In the genomic region with DNA sequence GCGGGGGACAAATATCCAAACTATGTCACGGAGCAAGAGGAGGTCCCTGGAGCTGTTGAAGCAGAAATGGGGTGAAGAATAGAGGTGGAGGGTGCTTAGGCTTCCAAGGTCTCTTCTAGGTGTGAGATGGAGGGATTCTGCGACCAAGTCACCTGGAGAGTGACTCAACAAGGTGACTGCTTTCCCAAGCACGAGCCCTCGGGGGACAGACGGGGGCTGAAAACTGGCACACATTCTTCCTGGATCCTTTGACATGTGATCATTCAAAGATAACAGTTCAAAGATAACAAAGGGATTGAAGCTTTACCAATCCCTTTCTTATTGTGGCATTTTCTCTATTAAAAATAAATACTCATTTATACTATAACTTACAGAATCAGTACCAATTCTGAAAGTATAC, we compare ENCODE assay signal across 26 cellular contexts. TPM values are rescaled to one million over a fixed set of nuclear protein-coding genes. Genes with fewer than 3 reads are reported as not detected.
A peak's percentile ranks its signal among the peaks of the same experiment; 100 is the strongest.
DNase-seq lines count a peak whose midpoint lies in the region; ATAC-seq and TF ChIP-seq lines count a peak whose summit lies in the region.
"Had no signal": no experiment of that assay in that cellular context is flagged by ENCODE, and none has a peak within 500 bp of the region (broad histone marks: within the 10 kb centered on the region; RNA-seq: fewer than 3 reads in every experiment).

No MANE protein-coding gene starts in this region.

- ATAC-seq in activated CD8-positive, alpha-beta memory T cell treated with anti-CD3 and anti-CD28 coated beads, Interleukin-2, amount 10 ng/mL, durations not matched to agents 7 days and 5 days, result no peak

- no peak overlapping the region for H3K27ac ChIP-seq in PC-9
- no peak overlapping the region for H3K27ac ChIP-seq in trophoblast cell (ENCODE audit: low read depth, low read length)
- H3K27ac ChIP-seq: BLaER1 had no signal

- WGBS in trophoblast cell (ENCODE audit: extremely low coverage, insufficient coverage, insufficient read length), result no CpG with 5 or more reads among the region's 6 CpGs

- H4K12ac ChIP-seq in trophoblast cell (ENCODE audit: low read depth, low read length), result no peak overlapping the region

- H4K20me1 ChIP-seq in PC-9 (ENCODE audit: insufficient read depth), result no peaks in the 10 kb centered on the region
- H4K20me1 ChIP-seq: BLaER1 had no signal

- H3K79me1 ChIP-seq in trophoblast cell (ENCODE audit: low read length), result no peaks in the 10 kb centered on the region

- H3K27me3 Mint-ChIP-seq in activated CD8-positive, alpha-beta memory T cell treated with anti-CD3 and anti-CD28 coated beads, Interleukin-2, amount 10 ng/mL, durations not matched to agents 7 days and 5 days, result no peaks in the 10 kb centered on the region
- H3K27me3 Mint-ChIP-seq: CD4-positive, CD25-positive, alpha-beta regulatory T cell had no signal

- no peaks in the 10 kb centered on the region for H3K9me2 ChIP-seq in PC-9 (ENCODE audit: insufficient read depth)

- peak; percentile 0 for DNase-seq in activated CD8-positive, alpha-beta memory T cell treated with anti-CD3 and anti-CD28 coated beads, Interleukin-2, amount 50 U/mL, for 48 hours
- DNase-seq in activated CD8-positive, alpha-beta memory T cell treated with anti-CD3 and anti-CD28 coated beads, Interleukin-2, amount 10 ng/mL, durations not matched to agents 7 days and 5 days, result no peak
- peak; percentile 41 to 72 for DNase-seq in PC-9
- peak; percentile 85 to 96 for DNase-seq in trophoblast cell
- DNase-seq in OCI-M1 (lab: John Stamatoyannopoulos, UW), result no peak
- no peak for DNase-seq in NCI-H1105 treated with DMSO at 0.1 percent for 48 hours (lab: John Stamatoyannopoulos, UW)
- DNase-seq: 8988T; ACHN; BE2C; C1 segment of cervical spinal cord; CD4-positive, alpha-beta memory T cell; CD4-positive, CD25-positive, alpha-beta regulatory T cell; CD8-positive, alpha-beta memory T cell; COR-L47; DMS 273 treated with DMSO at 0.1 percent for 48 hours; DMS153; DMS53; DMS79; DND-41; EL; GF-D8 had no signal

- H2AK5ac ChIP-seq in trophoblast cell (ENCODE audit: low read length), result no peak overlapping the region

- H2AFZ ChIP-seq in PC-9 (no peak overlapping the region), trophoblast cell (ENCODE audit: insufficient read depth, low read length, poor library complexity) (no peak overlapping the region)

- CTCF ChIA-PET in activated CD8-positive, alpha-beta memory T cell treated with anti-CD3 and anti-CD28 coated beads, Interleukin-2, amount 10 ng/mL, durations not matched to agents 7 days and 5 days (lab: Charles Lee), result interaction anchor here (1.5 kb wide), 1 partner anchor 20 kb away, joined by 4 read pairs; no protein-coding TSS in a partner anchor
- CTCF ChIA-PET in PC-9 (lab: Charles Lee), result no interaction called here

- H3K4me3 Mint-ChIP-seq in activated CD8-positive, alpha-beta memory T cell treated with anti-CD3 and anti-CD28 coated beads, Interleukin-2, amount 10 ng/mL, durations not matched to agents 7 days and 5 days, result no peak overlapping the region
- H3K4me3 Mint-ChIP-seq: CD14-positive monocyte; CD4-positive, alpha-beta memory T cell; CD4-positive, CD25-positive, alpha-beta regulatory T cell; CD8-positive, alpha-beta memory T cell had no signal

- H2BK120ac ChIP-seq in trophoblast cell (ENCODE audit: insufficient read depth, low read length, poor library complexity), result no peak overlapping the region

- no peaks in the 10 kb centered on the region for H3K36me3 Mint-ChIP-seq in activated CD8-positive, alpha-beta memory T cell treated with anti-CD3 and anti-CD28 coated beads, Interleukin-2, amount 10 ng/mL, durations not matched to agents 7 days and 5 days
- H3K36me3 Mint-ChIP-seq: CD14-positive monocyte; CD4-positive, alpha-beta memory T cell had no signal

- H3K9me3 Mint-ChIP-seq in activated CD8-positive, alpha-beta memory T cell treated with anti-CD3 and anti-CD28 coated beads, Interleukin-2, amount 10 ng/mL, durations not matched to agents 7 days and 5 days (ENCODE audit: low read depth), result no peaks in the 10 kb centered on the region

- no peak overlapping the region for H3K4me3 ChIP-seq in PC-9
- no peak overlapping the region for H3K4me3 ChIP-seq in trophoblast cell (ENCODE audit: low read depth, low read length)
- H3K4me3 ChIP-seq: BLaER1 had no signal

- no TSS peak for BruUV-seq in PC-9 (replicated peaks; lab: Mats Ljungman, UMichigan)

- H2BK12ac ChIP-seq in trophoblast cell (ENCODE audit: low read length), result no peak overlapping the region

- H3K36me3 ChIP-seq in PC-9 (ENCODE audit: low read depth) (no peaks in the 10 kb centered on the region), trophoblast cell (ENCODE audit: control insufficient read depth in 1 of 2, insufficient read depth in 2 of 2, low read length in 2 of 2) (no peaks in the 10 kb centered on the region)
- H3K36me3 ChIP-seq: BE2C, BLaER1 had no signal

- H3K23ac ChIP-seq in trophoblast cell (ENCODE audit: low read length), result no peak overlapping the region

- H3K9ac ChIP-seq in trophoblast cell (ENCODE audit: low read length), result no peak overlapping the region
- H3K9ac ChIP-seq: BLaER1 had no signal

- H3K4me1 Mint-ChIP-seq in activated CD8-positive, alpha-beta memory T cell treated with anti-CD3 and anti-CD28 coated beads, Interleukin-2, amount 10 ng/mL, durations not matched to agents 7 days and 5 days, result no peaks in the 10 kb centered on the region
- H3K4me1 Mint-ChIP-seq: CD4-positive, alpha-beta memory T cell; CD4-positive, CD25-positive, alpha-beta regulatory T cell; CD8-positive, alpha-beta memory T cell had no signal

- no peak overlapping the region for H3K14ac ChIP-seq in trophoblast cell (ENCODE audit: low read length)

- H3K4me1 ChIP-seq in PC-9 (replicated peaks; ENCODE audit: insufficient read depth) (peaks cover 18% of the 10 kb centered on the region), trophoblast cell (ENCODE audit: control insufficient read depth in 1 of 2, insufficient read depth in 2 of 2, low read length in 2 of 2) (no peaks in the 10 kb centered on the region)
- H3K4me1 ChIP-seq: BE2C had no signal

- H3K27me3 ChIP-seq in PC-9 (ENCODE audit: insufficient read depth, low read depth) (no peaks in the 10 kb centered on the region), trophoblast cell (ENCODE audit: insufficient read depth, low read length) (no peaks in the 10 kb centered on the region)
- H3K27me3 ChIP-seq: BE2C, BLaER1 had no signal

- no peak overlapping the region for H3K4ac ChIP-seq in trophoblast cell (ENCODE audit: low read depth, low read length)

- TF ChIP-seq CTCF in PC-9 (conservative IDR thresholded peaks at IDR 0.05), result no peak

- H3K9me3 ChIP-seq in PC-9 (ENCODE audit: insufficient read depth, low read depth) (no peaks in the 10 kb centered on the region; the same call in none of the 2 replicates), trophoblast cell (ENCODE audit: insufficient read depth, low read depth, low read length) (peaks cover 14% of the 10 kb centered on the region)
- H3K9me3 ChIP-seq: BE2C had no signal

- no peak overlapping the region for H3K18ac ChIP-seq in trophoblast cell (ENCODE audit: low read length)

- POLR2A ChIA-PET in PC-9 (lab: Charles Lee; ENCODE audit: unreplicated experiment), result no interaction called here

- peaks cover 12% of the 10 kb centered on the region; the same call in 1 of the 2 replicates for H3F3A ChIP-seq in PC-9 (ENCODE audit: insufficient read depth, low read depth)

- no peak overlapping the region for H3K27ac Mint-ChIP-seq in activated CD8-positive, alpha-beta memory T cell treated with anti-CD3 and anti-CD28 coated beads, Interleukin-2, amount 10 ng/mL, durations not matched to agents 7 days and 5 days
- H3K27ac Mint-ChIP-seq: CD14-positive monocyte; CD4-positive, alpha-beta memory T cell; CD4-positive, CD25-positive, alpha-beta regulatory T cell had no signal

- H2BK5ac ChIP-seq in trophoblast cell (ENCODE audit: low read depth, low read length, poor library complexity), result no peak overlapping the region

- H3K4me2 ChIP-seq in PC-9, result peak overlapping the region; percentile 4; the same call in 1 of the 2 replicates
- H3K4me2 ChIP-seq in trophoblast cell (ENCODE audit: low read length), result no peak overlapping the region
- H3K4me2 ChIP-seq: BLaER1 had no signal

- H4K8ac ChIP-seq in trophoblast cell (ENCODE audit: low read depth, low read length), result no peak overlapping the region

- H3K79me2 ChIP-seq in PC-9 (ENCODE audit: low read depth) (no peaks in the 10 kb centered on the region), trophoblast cell (ENCODE audit: control insufficient read depth, insufficient read depth, low read length, poor library complexity) (no peaks in the 10 kb centered on the region)

- no peak overlapping the region for H4K91ac ChIP-seq in trophoblast cell (ENCODE audit: low read depth, low read length)

- intact Hi-C loops in PC-9 (cut with micrococcal nuclease; ENCODE audit: unreplicated experiment), result no loop called here

RNA-seq across cellular contexts. Expression of a gene that starts 2.2 kb away (rescaled TPM):
- total RNA-seq in activated CD8-positive, alpha-beta memory T cell treated with anti-CD3 and anti-CD28 coated beads, Interleukin-2, amount 10 ng/mL, durations not matched to agents 7 days and 5 days, result not detected
- total RNA-seq in PC-9 (2021), result not detected in 2 replicates
- polyA plus RNA-seq in trophoblast cell (2013), result 0.11 and 0.18 TPM in 2 replicates
- total RNA-seq: A673; CD4-positive, alpha-beta memory T cell; CD4-positive, CD25-positive, alpha-beta regulatory T cell; CD8-positive, alpha-beta memory T cell; Daoy had no signal
- polyA plus RNA-seq: AG04450; CD4-positive, alpha-beta memory T cell; CD4-positive, CD25-positive, alpha-beta regulatory T cell; CD8-positive, alpha-beta memory T cell had no signal

RNA-seq across cellular contexts. Expression of a gene that starts 53.0 kb away (rescaled TPM):
- total RNA-seq in activated CD8-positive, alpha-beta memory T cell treated with anti-CD3 and anti-CD28 coated beads, Interleukin-2, amount 10 ng/mL, durations not matched to agents 7 days and 5 days, result under 1 TPM; 0.23 to 0.33 TPM
- total RNA-seq in PC-9 (2021), result 70.8 and 78.3 TPM in 2 replicates
- 44.9 and 48.1 TPM in 2 replicates for polyA plus RNA-seq in trophoblast cell (2013)

RNA-seq across cellular contexts. Expression of a gene that starts 59.0 kb away (rescaled TPM):
- total RNA-seq in activated CD8-positive, alpha-beta memory T cell treated with anti-CD3 and anti-CD28 coated beads, Interleukin-2, amount 10 ng/mL, durations not matched to agents 7 days and 5 days, result not detected
- total RNA-seq in PC-9 (2021), result 6.0 and 7.8 TPM in 2 replicates
- polyA plus RNA-seq in trophoblast cell (2013), result 6.0 and 6.9 TPM in 2 replicates
- total RNA-seq: A673; CD4-positive, alpha-beta memory T cell; CD4-positive, CD25-positive, alpha-beta regulatory T cell; CD8-positive, alpha-beta memory T cell; Daoy had no signal
- polyA plus RNA-seq: CD14-positive monocyte; CD4-positive, alpha-beta memory T cell; CD8-positive, alpha-beta memory T cell had no signal

Comparison
In these comparisons a context has a peak if more than half of its experiments do, and no peak if none do; other contexts are left out.
1. DNase-seq: peak in activated CD8-positive, alpha-beta memory T cell treated with anti-CD3 and anti-CD28 coated beads, Interleukin-2, amount 50 U/mL, for 48 hours (single experiment), PC-9 (2 of 2) and trophoblast cell (2 of 2); none in activated CD8-positive, alpha-beta memory T cell treated with anti-CD3 and anti-CD28 coated beads, Interleukin-2, amount 10 ng/mL, durations not matched to agents 7 days and 5 days (single experiment), OCI-M1 (single experiment) and NCI-H1105 treated with DMSO at 0.1 percent for 48 hours (single experiment).
2. RNA of a gene that starts 53.0 kb away (total RNA-seq): 70.8 to 78.3 TPM in PC-9; 0.23 to 0.33 TPM in activated CD8-positive, alpha-beta memory T cell treated with anti-CD3 and anti-CD28 coated beads, Interleukin-2, amount 10 ng/mL, durations not matched to agents 7 days and 5 days; every median in the first group is over 10 times any median in the second.